Comparison of ENCODE assay signal across 26 cellular contexts in genomic region chr14:100981808-100982207, GRCh38.
DNase-seq lines count a peak whose midpoint lies in the region; ATAC-seq, FAIRE-seq and TF ChIP-seq lines count a peak whose summit lies in the region.
"Had no signal": no experiment of that assay in that cellular context is flagged by ENCODE, and none has a peak within 500 bp of the region (broad histone marks: within the 10 kb centered on the region; RNA-seq: fewer than 3 reads in every experiment).

No MANE protein-coding gene starts in this region.

- H3K4me2 ChIP-seq in skeletal muscle satellite cell (ENCODE audit: low read length), result peak overlapping the region; percentile 22

- DNase-seq in ELR (ENCODE audit: low read depth), result peak; percentile 87
- DNase-seq in RPMI7951 (ENCODE audit: low read depth), result peak; percentile 20
- peak; percentile 35 for DNase-seq in bronchial epithelial cell (ENCODE audit: low read depth)
- no peak for DNase-seq in stimulated activated CD4-positive, alpha-beta T cell treated with anti-CD3 and anti-CD28 coated beads, Interleukin-12 subunit alpha, Interleukin-12 subunit beta, amount 100 ng/mL, for 4 hours
- DNase-seq: activated CD4-positive, alpha-beta memory T cell treated with anti-CD3 and anti-CD28 coated beads, Interleukin-2, amount 10 ng/mL, durations not matched to agents 7 days and 5 days; activated CD4-positive, CD25-positive, alpha-beta regulatory T cell treated with anti-CD3 and anti-CD28 coated beads, Interleukin-2, amount 50 U/mL, for 72 hours; aorta; cerebellar nuclear complex; KBM-7; left ventricle myocardium superior; MG63; midbrain; naive thymus-derived CD4-positive, alpha-beta T cell; NCI-H2029 treated with DMSO at 0.1 percent for 48 hours; NCI-H526; occipital lobe; stimulated activated CD4-positive, alpha-beta T cell treated with anti-CD3 and anti-CD28 coated beads, Interleukin-4, amount 100 ng/mL, for 1 hour; substantia nigra had no signal

- ATAC-seq in GM21367 (IDR thresholded peaks at IDR 0.05; ENCODE audit: unreplicated experiment) (no peak), SK-N-SH treated with all-trans-retinoic acid at 6 μM for 48 hours (no peak)
- ATAC-seq: activated T-helper 17 cell treated with anti-CD3 and anti-CD28 coated beads, Interleukin-2, amount 50 U/mL, for 72 hours; left ventricle myocardium superior; naive thymus-derived CD4-positive, alpha-beta T cell; stimulated activated effector memory CD8-positive, alpha-beta T cell treated with anti-CD3 and anti-CD28 coated beads, Interleukin-12 subunit alpha, Interleukin-12 subunit beta, amount 100 ng/mL, for 72 hours had no signal

- H3K4me3 ChIP-seq in bronchial epithelial cell (ENCODE audit: low read depth, low read length) (no peak overlapping the region), skeletal muscle satellite cell (ENCODE audit: low read length) (no peak overlapping the region)
- H3K4me3 ChIP-seq: MG63, SJSA1 had no signal

- no peaks in the 10 kb centered on the region for H3K27me3 ChIP-seq in bronchial epithelial cell (ENCODE audit: control insufficient read depth, insufficient read depth, low read length)
- no peaks in the 10 kb centered on the region for H3K27me3 ChIP-seq in skeletal muscle satellite cell (ENCODE audit: control insufficient read depth, insufficient read depth, low read length)
- H3K27me3 ChIP-seq: MG63, SJSA1 had no signal

- no peak for FAIRE-seq in bronchial epithelial cell (lab: Jason Lieb, UNC)
- FAIRE-seq: endometrium, GM12892 had no signal

- H3K9me3 ChIP-seq in skeletal muscle satellite cell (replicated peaks; ENCODE audit: low read length), result no peaks in the 10 kb centered on the region
- H3K9me3 ChIP-seq: MG63, SJSA1 had no signal

- peaks cover 51% of the 10 kb centered on the region for H3K4me1 ChIP-seq in skeletal muscle satellite cell (ENCODE audit: control insufficient read depth, insufficient read depth, low read length)
- H3K4me1 ChIP-seq: SJSA1 had no signal

- TF ChIP-seq CTCF in bronchial epithelial cell (IDR thresholded peaks at IDR 0.05; ENCODE audit: insufficient read depth, low read length, severe bottlenecking), result no peak

- H3K36me3 ChIP-seq in bronchial epithelial cell (ENCODE audit: control insufficient read depth, insufficient read depth, low read length) (no peaks in the 10 kb centered on the region), skeletal muscle satellite cell (ENCODE audit: insufficient read depth, low read length) (peaks cover 24% of the 10 kb centered on the region)
- H3K36me3 ChIP-seq: MG63 had no signal

- H3K9ac ChIP-seq in skeletal muscle satellite cell (ENCODE audit: low read depth, low read length), result no peak overlapping the region

TF ChIP-seq in SK-N-SH treated with all-trans-retinoic acid at 6 μM for 48 hours, 23 proteins besides CTCF, POLR2A, EP300 and RAD21:
- TF ChIP-seq TOX (CRISPR knock-in tag; IDR thresholded peaks at IDR 0.05; ENCODE audit: borderline replicate concordance), result no peak
- TF ChIP-seq ZNF8 (CRISPR knock-in tag; IDR thresholded peaks at IDR 0.05), result no peak
- no peak for TF ChIP-seq PPARA (CRISPR knock-in tag; IDR thresholded peaks at IDR 0.05; ENCODE audit: borderline replicate concordance)
- TF ChIP-seq CREB5 (CRISPR knock-in tag; IDR thresholded peaks at IDR 0.05; ENCODE audit: low read depth), result no peak
